19 cellular contexts compared by ENCODE assay signal in genomic region chr1:21689531-21690165, GRCh38. TPM values are rescaled to one million over a fixed set of nuclear protein-coding genes. Genes with fewer than 3 reads are reported as not detected.
"Had no signal": no experiment of that assay in that cellular context is flagged by ENCODE, and none has a peak within 500 bp of the region (broad histone marks: within the 10 kb centered on the region; RNA-seq: fewer than 3 reads in every experiment).

No MANE protein-coding gene starts in this region.

- H3K4me1 ChIP-seq: heart left ventricle, right atrium auricular region, sigmoid colon, uterus had no signal

- H3K27ac Mint-ChIP-seq: type B pancreatic cell had no signal

- H3K4me3 Mint-ChIP-seq: naive thymus-derived CD8-positive, alpha-beta T cell; neural crest cell; type B pancreatic cell had no signal

- DNase-seq: effector CD8-positive, alpha-beta T cell; heart left ventricle; hippocampal formation; kidney glomerular epithelial cell; mammary epithelial cell; naive thymus-derived CD8-positive, alpha-beta T cell; sigmoid colon; stimulated activated naive CD4-positive, alpha-beta T cell treated with Interleukin-2 at 50 U/mL for 16 hours; uterus had no signal

- FAIRE-seq: endometrium, frontal cortex had no signal

- ATAC-seq: esophagus mucosa; heart left ventricle; naive thymus-derived CD8-positive, alpha-beta T cell had no signal

- H3K27me3 Mint-ChIP-seq: naive thymus-derived CD8-positive, alpha-beta T cell; type B pancreatic cell had no signal

- H3K4me3 ChIP-seq: coronary artery, heart left ventricle, right atrium auricular region, sigmoid colon, skin epidermis, uterus had no signal

- H3K36me3 ChIP-seq: uterus had no signal

- H3K4me1 Mint-ChIP-seq: neural crest cell had no signal

- H3K9me3 ChIP-seq: sigmoid colon had no signal

- H3K27me3 ChIP-seq: heart left ventricle, right atrium auricular region, sigmoid colon, uterus had no signal

- H3K27ac ChIP-seq: coronary artery, heart left ventricle, right atrium auricular region, sigmoid colon, skin epidermis, uterus had no signal

- H3K9me3 Mint-ChIP-seq: naive thymus-derived CD8-positive, alpha-beta T cell; type B pancreatic cell had no signal

RNA-seq across cellular contexts. Expression of gene RAP1GAP, which starts 20.5 kb away (rescaled TPM):
- total RNA-seq: dermis microvascular lymphatic vessel endothelial cell, glomerular endothelial cell had no signal
- polyA plus RNA-seq: naive thymus-derived CD8-positive, alpha-beta T cell had no signal
